Comparison of ENCODE assay signal across 11 cellular contexts in the genomic region with DNA sequence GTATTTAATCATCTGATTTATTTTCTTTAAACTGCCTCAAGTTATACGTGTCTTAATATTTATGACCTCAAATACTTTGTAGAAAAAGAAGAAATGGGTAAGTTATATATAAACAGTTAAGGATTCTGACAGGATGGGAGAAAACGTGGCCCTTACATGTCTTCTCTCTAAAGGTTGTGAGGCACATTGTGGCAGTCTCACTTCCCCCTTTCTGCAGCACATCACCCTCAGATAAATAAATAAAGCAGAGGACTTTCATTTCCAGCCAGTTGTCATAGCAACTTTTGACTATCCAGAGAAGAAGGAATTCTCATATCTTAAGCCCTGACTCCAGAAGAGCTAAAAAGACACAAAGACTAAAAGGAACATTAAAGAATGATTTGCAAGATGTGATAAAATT. TPM values are rescaled to one million over a fixed set of nuclear protein-coding genes. Genes with fewer than 3 reads are reported as not detected.
DNase-seq lines count a peak whose midpoint lies in the region; ATAC-seq lines count a peak whose summit lies in the region.
"Had no signal": no experiment of that assay in that cellular context is flagged by ENCODE, and none has a peak within 500 bp of the region (broad histone marks: within the 10 kb centered on the region; RNA-seq: fewer than 3 reads in every experiment).

No MANE protein-coding gene starts in this region.

- H3K27ac Mint-ChIP-seq in memory B cell, result peak overlapping the region; percentile 93
- H3K27ac Mint-ChIP-seq: dendritic cell treated with granulocyte-macrophage colony-stimulating factor and Interleukin-4, amounts not matched to agents 40 ng/mL and 50 ng/mL, for 4 days had no signal

- H3K9me3 Mint-ChIP-seq in memory B cell, result no peaks in the 10 kb centered on the region
- H3K9me3 Mint-ChIP-seq: dendritic cell treated with granulocyte-macrophage colony-stimulating factor and Interleukin-4, amounts not matched to agents 40 ng/mL and 50 ng/mL, for 4 days had no signal

- no peaks in the 10 kb centered on the region for H3K27me3 Mint-ChIP-seq in memory B cell
- H3K27me3 Mint-ChIP-seq: dendritic cell treated with granulocyte-macrophage colony-stimulating factor and Interleukin-4, amounts not matched to agents 40 ng/mL and 50 ng/mL, for 4 days had no signal

- H3K4me3 ChIP-seq in H7 (ENCODE audit: insufficient read depth, low read depth, low read length), result no peak overlapping the region
- H3K4me3 ChIP-seq: prostate gland had no signal

- H3K27me3 ChIP-seq in H7 (ENCODE audit: control insufficient read depth, insufficient read depth, low read length), result no peaks in the 10 kb centered on the region

- no peak overlapping the region for H3K4me3 Mint-ChIP-seq in memory B cell
- H3K4me3 Mint-ChIP-seq: dendritic cell treated with granulocyte-macrophage colony-stimulating factor and Interleukin-4, amounts not matched to agents 40 ng/mL and 50 ng/mL, for 4 days had no signal

- peaks cover 10% of the 10 kb centered on the region for H3K4me1 Mint-ChIP-seq in memory B cell

- ATAC-seq in GM19023 (IDR thresholded peaks at IDR 0.05; ENCODE audit: unreplicated experiment) (peak; percentile 69), HG02610 (IDR thresholded peaks at IDR 0.05; ENCODE audit: unreplicated experiment) (peak; percentile 97), HG03565 (IDR thresholded peaks at IDR 0.05; ENCODE audit: unreplicated experiment) (peak; percentile 97), memory B cell (ENCODE audit: low read depth) (peak; percentile 99), esophagus mucosa (no peak)

- no peaks in the 10 kb centered on the region for H3K36me3 ChIP-seq in H7 (replicated peaks; ENCODE audit: control insufficient read depth, insufficient read depth, low read length)
- H3K36me3 ChIP-seq: prostate gland had no signal

- no peaks in the 10 kb centered on the region for H3K36me3 Mint-ChIP-seq in memory B cell

- DNase-seq in memory B cell (ENCODE audit: low spot score in 2 of 2), result peak in 1 of 2 donors; percentile 55
- no peak for DNase-seq in H7
- no peak for DNase-seq in SHP77 (lab: John Stamatoyannopoulos, UW)
- no peak for DNase-seq in islet precursor cell
- DNase-seq: activated T-cell treated with anti-CD3 and anti-CD28 coated beads for 4 hours had no signal

RNA-seq across cellular contexts. Expression of a gene that starts 28.8 kb away (rescaled TPM):
- total RNA-seq in H7 (2014; rRNA removed; shearing (Covaris generic)), result 10.9 and 12.7 TPM in 2 replicates
- total RNA-seq in esophagus mucosa, result 11.3 TPM
